31 cellular contexts compared by ENCODE assay signal in the genomic region with DNA sequence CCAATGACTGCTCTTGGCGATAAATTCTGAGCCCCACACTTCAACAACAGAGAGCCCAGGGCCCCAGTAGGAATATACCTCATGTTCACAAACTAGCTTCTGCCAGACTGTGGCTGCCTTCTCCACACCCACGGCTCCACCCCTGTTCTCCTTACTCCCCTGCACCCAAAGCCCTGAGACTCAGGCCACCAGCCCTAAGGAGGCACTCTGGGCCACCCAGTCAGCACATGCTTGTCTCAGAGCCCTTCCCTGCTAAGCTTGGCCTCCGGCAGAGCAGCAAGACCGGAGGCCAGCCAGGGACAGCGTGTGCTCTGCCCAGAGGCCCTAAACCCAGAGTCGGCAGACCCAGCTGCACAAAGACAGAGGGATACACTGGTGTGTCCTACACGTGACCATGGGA. TPM values are rescaled to one million over a fixed set of nuclear protein-coding genes. Genes with fewer than 3 reads are reported as not detected.
"Had no signal": no experiment of that assay in that cellular context is flagged by ENCODE, and none has a peak within 500 bp of the region (broad histone marks: within the 10 kb centered on the region; RNA-seq: fewer than 3 reads in every experiment).

No MANE protein-coding gene starts in this region.

- DNase-seq: activated CD4-positive, alpha-beta memory T cell treated with anti-CD3 and anti-CD28 coated beads, Interleukin-2, amount 10 ng/mL, durations not matched to agents 7 days and 5 days; activated CD4-positive, alpha-beta T cell treated with anti-CD3 and anti-CD28 coated beads for 1 hour; activated CD4-positive, alpha-beta T cell treated with anti-CD3 and anti-CD28 coated beads for 48 hours; activated CD4-positive, CD25-positive, alpha-beta regulatory T cell; activated effector memory CD4-positive, alpha-beta T cell treated with Interleukin-2 at 50 U/mL for 16 hours; activated naive CD4-positive, alpha-beta T cell treated with anti-CD3 and anti-CD28 coated beads, Interleukin-2, amount 10 ng/mL, durations not matched to agents 7 days and 5 days; activated naive CD8-positive, alpha-beta T cell treated with anti-CD3 and anti-CD28 coated beads, Interleukin-2, amount 50 U/mL, for 24 hours; activated T-cell treated with anti-CD3 and anti-CD28 coated beads, Interleukin-2, amount 50 U/mL, for 48 hours; anterior cingulate cortex; brain microvascular endothelial cell; Karpas-422; KBM-7; MM.1S; NCI-H1092; NCI-H1436 treated with DMSO at 0.1 percent for 48 hours; NCI-H1694 treated with DMSO at 0.1 percent for 48 hours; NCI-H2029; NCI-H345; NCI-H524 treated with DMSO at 0.1 percent for 48 hours; SHP77; SJCRH30; T1000; WERI-Rb-1 had no signal

- ATAC-seq: activated naive CD8-positive, alpha-beta T cell treated with anti-CD3 and anti-CD28 coated beads, Interleukin-2, amount 50 U/mL, for 24 hours; Panc1 had no signal

- H3K36me3 Mint-ChIP-seq: activated naive CD4-positive, alpha-beta T cell treated with anti-CD3 and anti-CD28 coated beads, Interleukin-2, amount 10 ng/mL, durations not matched to agents 7 days and 5 days; activated naive CD8-positive, alpha-beta T cell; IgD-negative memory B cell had no signal

- H3K4me1 Mint-ChIP-seq: activated CD4-positive, alpha-beta memory T cell treated with anti-CD3 and anti-CD28 coated beads, Interleukin-2, amount 10 ng/mL, durations not matched to agents 7 days and 5 days; activated naive CD4-positive, alpha-beta T cell treated with anti-CD3 and anti-CD28 coated beads, Interleukin-2, amount 10 ng/mL, durations not matched to agents 7 days and 5 days; activated naive CD8-positive, alpha-beta T cell treated with anti-CD3 and anti-CD28 coated beads, Interleukin-2, amount 50 U/mL, for 24 hours; IgD-negative memory B cell had no signal

- H3K27ac Mint-ChIP-seq: activated CD4-positive, alpha-beta memory T cell treated with anti-CD3 and anti-CD28 coated beads, Interleukin-2, amount 10 ng/mL, durations not matched to agents 7 days and 5 days; activated naive CD4-positive, alpha-beta T cell treated with anti-CD3 and anti-CD28 coated beads, Interleukin-2, amount 10 ng/mL, durations not matched to agents 7 days and 5 days; activated naive CD8-positive, alpha-beta T cell; activated naive CD8-positive, alpha-beta T cell treated with anti-CD3 and anti-CD28 coated beads, Interleukin-2, amount 50 U/mL, for 24 hours; IgD-negative memory B cell had no signal

- H3K4me3 Mint-ChIP-seq: activated CD4-positive, alpha-beta memory T cell treated with anti-CD3 and anti-CD28 coated beads, Interleukin-2, amount 10 ng/mL, durations not matched to agents 7 days and 5 days; activated naive CD4-positive, alpha-beta T cell treated with anti-CD3 and anti-CD28 coated beads, Interleukin-2, amount 10 ng/mL, durations not matched to agents 7 days and 5 days; activated naive CD8-positive, alpha-beta T cell; activated naive CD8-positive, alpha-beta T cell treated with anti-CD3 and anti-CD28 coated beads, Interleukin-2, amount 50 U/mL, for 24 hours; IgD-negative memory B cell had no signal

- H3K9me3 Mint-ChIP-seq: activated CD4-positive, alpha-beta memory T cell treated with anti-CD3 and anti-CD28 coated beads, Interleukin-2, amount 10 ng/mL, durations not matched to agents 7 days and 5 days; activated naive CD4-positive, alpha-beta T cell treated with anti-CD3 and anti-CD28 coated beads, Interleukin-2, amount 10 ng/mL, durations not matched to agents 7 days and 5 days; activated naive CD8-positive, alpha-beta T cell treated with anti-CD3 and anti-CD28 coated beads, Interleukin-2, amount 50 U/mL, for 24 hours had no signal

RNA-seq across cellular contexts. Expression of a gene that starts 27.9 kb away (rescaled TPM):
- total RNA-seq: activated CD4-positive, alpha-beta memory T cell treated with anti-CD3 and anti-CD28 coated beads, Interleukin-2, amount 10 ng/mL, durations not matched to agents 7 days and 5 days; activated CD8-positive, alpha-beta memory T cell treated with anti-CD3 and anti-CD28 coated beads for 36 hours; NCI-H460; RPMI7951; SJCRH30; T-helper 1 cell treated with Interleukin-12 subunit alpha and Interleukin-12 subunit beta and Interleukin-4 antibody, amounts not matched to agents 30 ng/mL and 1 ng/mL, for 36 hours; T-helper 2 cell treated with Interferon-gamma antibody and Interleukin-4, amounts not matched to agents 100 ng/mL and 5 ng/mL, for 36 hours had no signal
- polyA plus RNA-seq: IgD-negative memory B cell had no signal
